8 cellular contexts compared by ENCODE assay signal in genomic region chr2:42342061-42342794, GRCh38. TPM values are rescaled to one million over a fixed set of nuclear protein-coding genes. Genes with fewer than 3 reads are reported as not detected.
DNase-seq lines count a peak whose midpoint lies in the region; ATAC-seq and TF ChIP-seq lines count a peak whose summit lies in the region.

No MANE protein-coding gene starts in this region.

- H3K27me3 ChIP-seq in esophagus squamous epithelium, result no peaks in the 10 kb centered on the region

- no peak for TF ChIP-seq CTCF in RWPE1 (conservative IDR thresholded peaks at IDR 0.05; ENCODE audit: low read depth)
- TF ChIP-seq CTCF in esophagus squamous epithelium (IDR thresholded peaks at IDR 0.05), result no peak

- POLR2A ChIA-PET in RWPE1 (lab: Yijun Ruan, JAX; ENCODE audit: low non-redundant PET), result no interaction called here

- peaks cover 4% of the 10 kb centered on the region for H3K9me3 Mint-ChIP-seq in activated T-cell treated with anti-CD3 and anti-CD28 coated beads, Interleukin-2, amount 50 U/mL, for 4 hours

- no peak for DNase-seq in activated T-cell treated with anti-CD3 and anti-CD28 coated beads, Interleukin-2, amount 50 U/mL, for 4 hours
- DNase-seq in activated T-cell treated with anti-CD3 and anti-CD28 coated beads, Interleukin-2, amount 50 U/mL, for 48 hours, result no peak
- DNase-seq in RWPE1 (ENCODE audit: low spot score), result peak; percentile 67
- DNase-seq in esophagus squamous epithelium (lab: John Stamatoyannopoulos, UW), result no peak
- DNase-seq in pons (ENCODE audit: low spot score), result peak; percentile 22
- DNase-seq in stimulated activated CD4-positive, alpha-beta T cell treated with anti-CD3 and anti-CD28 coated beads, Interleukin-4, amount 100 ng/mL, for 1 hour, result no peak
- DNase-seq in effector CD4-positive, alpha-beta T cell, result no peak

- no peaks in the 10 kb centered on the region for H3K27me3 Mint-ChIP-seq in activated T-cell treated with anti-CD3 and anti-CD28 coated beads, Interleukin-2, amount 50 U/mL, for 4 hours (ENCODE audit: low read depth)

- no peaks in the 10 kb centered on the region for H3K9me3 ChIP-seq in esophagus squamous epithelium

- peak; percentile 60 to 67 for ATAC-seq in activated T-cell treated with anti-CD3 and anti-CD28 coated beads, Interleukin-2, amount 50 U/mL, for 4 hours
- ATAC-seq in GM18909 (IDR thresholded peaks at IDR 0.05; ENCODE audit: poor library complexity, unreplicated experiment), result no peak

- H3K36me3 Mint-ChIP-seq in activated T-cell treated with anti-CD3 and anti-CD28 coated beads, Interleukin-2, amount 50 U/mL, for 4 hours (ENCODE audit: insufficient read depth), result peaks cover 45% of the 10 kb centered on the region

- peaks cover 38% of the 10 kb centered on the region for H3K4me1 Mint-ChIP-seq in activated T-cell treated with anti-CD3 and anti-CD28 coated beads, Interleukin-2, amount 50 U/mL, for 4 hours (ENCODE audit: low read depth)

- H3K4me3 ChIP-seq in esophagus squamous epithelium, result no peak overlapping the region

- no peak for TF ChIP-seq POLR2A in esophagus squamous epithelium (IDR thresholded peaks at IDR 0.05)

- CTCF ChIA-PET in RWPE1 (lab: Yijun Ruan, JAX), result no interaction called here

- peaks cover 0 to 82% (median 16%) of the 10 kb centered on the region in 3 donors for H3K36me3 ChIP-seq in esophagus squamous epithelium

- 43 to 54% methylated on average over 5 to 7 of the region's 8 CpGs for WGBS in esophagus squamous epithelium, 2 donors

- H3K4me3 Mint-ChIP-seq in activated T-cell treated with anti-CD3 and anti-CD28 coated beads, Interleukin-2, amount 50 U/mL, for 4 hours, result no peak overlapping the region

- H3K4me1 ChIP-seq in esophagus squamous epithelium, result peaks cover 0 to 17% (median 8%) of the 10 kb centered on the region in 3 donors

- H3K27ac ChIP-seq in RWPE1 (peak overlapping the region; percentile 66), esophagus squamous epithelium (peak overlapping the region in 3 of 4 donors; percentile 23 to 63 (median 36))

- intact Hi-C loops in esophagus squamous epithelium (cut with DNase I), result no loop called here

RNA-seq across cellular contexts. Expression of gene COX7A2L, which starts 18.8 kb away (rescaled TPM):
- 100 to 1,000 TPM in 1 of 3 donors, 10 to 100 TPM in 2; 89.6 to 100 (median 96.2) TPM for total RNA-seq in activated T-cell treated with anti-CD3 and anti-CD28 coated beads, Interleukin-2, amount 50 U/mL, for 4 hours
- total RNA-seq in esophagus squamous epithelium, result 100 to 1,000 TPM in 2 of 4 donors, 10 to 100 TPM in 2; 51.3 to 152 (median 104) TPM

Comparison
In these comparisons a context has a peak if more than half of its experiments do, and no peak if none do; other contexts are left out.
1. DNase-seq: peak in RWPE1 (single experiment) and pons (single experiment); none in activated T-cell treated with anti-CD3 and anti-CD28 coated beads, Interleukin-2, amount 50 U/mL, for 4 hours (single experiment), activated T-cell treated with anti-CD3 and anti-CD28 coated beads, Interleukin-2, amount 50 U/mL, for 48 hours (0 of 2), esophagus squamous epithelium (single experiment), stimulated activated CD4-positive, alpha-beta T cell treated with anti-CD3 and anti-CD28 coated beads, Interleukin-4, amount 100 ng/mL, for 1 hour (single experiment) and effector CD4-positive, alpha-beta T cell (single experiment).